ENCODE assay signal across 9 cellular contexts in genomic region chr11:131370090-131370751, GRCh38. TPM values are rescaled to one million over a fixed set of nuclear protein-coding genes. Genes with fewer than 3 reads are reported as not detected.
DNase-seq lines count a peak whose midpoint lies in the region; ATAC-seq, FAIRE-seq and TF ChIP-seq lines count a peak whose summit lies in the region.
"Had no signal": no experiment of that assay in that cellular context is flagged by ENCODE, and none has a peak within 500 bp of the region (broad histone marks: within the 10 kb centered on the region; RNA-seq: fewer than 3 reads in every experiment).

Gene NTM, plus strand, starts transcription at chr11:131370615.

- H3K4me2 ChIP-seq in mesenchymal stem cell (ENCODE audit: low read length, poor library complexity, severe bottlenecking): no peak within 1 kb of the TSS

- no peaks in the 10 kb centered on the region for H3K27me3 Mint-ChIP-seq in endodermal cell (ENCODE audit: insufficient read depth)

- H2BK5ac ChIP-seq in mesenchymal stem cell (ENCODE audit: low read depth, low read length, poor library complexity, severe bottlenecking): no peak within 1 kb of the TSS

- peaks cover 23% of the 10 kb centered on the region for H3K4me1 Mint-ChIP-seq in endodermal cell

- no peak within 1 kb of the TSS for H4K91ac ChIP-seq in mesenchymal stem cell (ENCODE audit: low read length)

- no peak within 1 kb of the TSS for H3K14ac ChIP-seq in mesenchymal stem cell (ENCODE audit: low read length in 2 of 2)

- no peak for FAIRE-seq in D721Med (lab: Jason Lieb, UNC)
- FAIRE-seq: TTC549 had no signal

- H3K4ac ChIP-seq in mesenchymal stem cell (ENCODE audit: low read depth in 1 of 2, low read length in 2 of 2): no peak within 1 kb of the TSS

- H3K27ac ChIP-seq in endodermal cell (ENCODE audit: low read depth, low read length) (no peak within 1 kb of the TSS), mesenchymal stem cell (ENCODE audit: low read length, poor library complexity, severe bottlenecking) (no peak within 1 kb of the TSS), transverse colon (no peak within 1 kb of the TSS)

- peak within 1 kb of the TSS; percentile 3 for H3K4me3 ChIP-seq in endodermal cell (ENCODE audit: low read length)
- H3K4me3 ChIP-seq in mesenchymal stem cell (ENCODE audit: insufficient read depth in 1 of 2, low read depth in 1 of 2, low read length in 2 of 2): peak within 1 kb of the TSS in 1 of 2 experiments; percentile 59
- peak within 1 kb of the TSS in 3 of 4 donors; percentile 0 to 31 (median 12) for H3K4me3 ChIP-seq in transverse colon

- H3K9ac ChIP-seq in endodermal cell (ENCODE audit: extremely low read depth, low read length, poor library complexity, severe bottlenecking) (no peak within 1 kb of the TSS), mesenchymal stem cell (ENCODE audit: low read length) (peak within 1 kb of the TSS; percentile 24)

- TF ChIP-seq CTCF in endodermal cell (conservative IDR thresholded peaks at IDR 0.05) (no peak), transverse colon (IDR thresholded peaks at IDR 0.05) (no peak), D721Med (IDR thresholded peaks at IDR 0.05; ENCODE audit: insufficient read depth, missing control alignments) (no peak)

- peaks cover 14% of the 10 kb centered on the region for H3K4me1 ChIP-seq in endodermal cell (ENCODE audit: control insufficient read depth, insufficient read depth, low read length)
- H3K4me1 ChIP-seq in mesenchymal stem cell (ENCODE audit: control insufficient read depth, insufficient read depth, low read depth, low read length): no peaks in the 10 kb centered on the region
- peaks cover 0 to 15% (median 5%) of the 10 kb centered on the region in 4 donors for H3K4me1 ChIP-seq in transverse colon

- no peaks in the 10 kb centered on the region for H3K79me1 ChIP-seq in mesenchymal stem cell (replicated peaks; ENCODE audit: low read length, poor library complexity, severe bottlenecking)

- peak; percentile 64 to 80 for DNase-seq in NCI-H524 (lab: John Stamatoyannopoulos, UW)
- no peak for DNase-seq in endodermal cell
- DNase-seq in mesenchymal stem cell: no peak
- DNase-seq in transverse colon: peak; percentile 65
- DNase-seq in D721Med (ENCODE audit: insufficient read length, low spot score): no peak
- no peak for DNase-seq in SK-N-DZ (ENCODE audit: low spot score)

- TF ChIP-seq POLR2A in transverse colon (IDR thresholded peaks at IDR 0.05): no peak

- in situ Hi-C loops in transverse colon (cut with MboI; ENCODE audit: low pct_ligation_motif_present in 1 of 4, low pct_unique_long_range_greater_than_20kb in 1 of 4, low sequenced_read_pairs in 3 of 4): no loop called here

- ATAC-seq in HG02884 (IDR thresholded peaks at IDR 0.05; ENCODE audit: unreplicated experiment): no peak
- ATAC-seq in GM19328 (IDR thresholded peaks at IDR 0.05; ENCODE audit: unreplicated experiment): no peak

- H3K27me3 ChIP-seq in endodermal cell (ENCODE audit: control insufficient read depth, insufficient read depth, low read length, poor library complexity, severe bottlenecking): peaks cover 21% of the 10 kb centered on the region
- peaks cover 0 to 44% of the 10 kb centered on the region in 2 experiments for H3K27me3 ChIP-seq in mesenchymal stem cell (ENCODE audit: control insufficient read depth in 1 of 2, insufficient read depth in 1 of 2, low read length in 2 of 2)
- peaks cover 38% of the 10 kb centered on the region for H3K27me3 ChIP-seq in transverse colon

- H3K18ac ChIP-seq in mesenchymal stem cell (ENCODE audit: low read depth in 1 of 2, low read length in 2 of 2): no peak within 1 kb of the TSS

- no peak within 1 kb of the TSS for H3K23ac ChIP-seq in mesenchymal stem cell (ENCODE audit: low read length in 2 of 2)

- H3K27ac Mint-ChIP-seq in endodermal cell: no peak within 1 kb of the TSS

- H3K9me3 Mint-ChIP-seq in endodermal cell: no peaks in the 10 kb centered on the region

- H2BK12ac ChIP-seq in mesenchymal stem cell (ENCODE audit: low read length in 2 of 2): no peak within 1 kb of the TSS

- H2AK5ac ChIP-seq in mesenchymal stem cell (ENCODE audit: low read length, severe bottlenecking): no peak within 1 kb of the TSS

- H3K9me3 ChIP-seq in endodermal cell (ENCODE audit: control insufficient read depth, low read length) (no peaks in the 10 kb centered on the region), mesenchymal stem cell (ENCODE audit: control insufficient read depth, low read length) (no peaks in the 10 kb centered on the region), transverse colon (no peaks in the 10 kb centered on the region)

- no peak within 1 kb of the TSS for H2BK120ac ChIP-seq in mesenchymal stem cell (ENCODE audit: low read depth, low read length)

- no peak for TF ChIP-seq EP300 in transverse colon (IDR thresholded peaks at IDR 0.05; ENCODE audit: low read depth)

- 89 to 90% methylated on average over 3 to 7 of the region's 7 CpGs for WGBS in endodermal cell (ENCODE audit: insufficient coverage in 1 of 2, insufficient read length in 1 of 2), 2 experiments
- 88% methylated on average over 6 of the region's 7 CpGs for WGBS in mesenchymal stem cell
- 24 to 27% methylated on average over 7 of the region's 7 CpGs for WGBS in transverse colon (ENCODE audit: low coverage in 1 of 2), 2 donors

- H2AFZ ChIP-seq in mesenchymal stem cell (ENCODE audit: low read depth, low read length): no peak within 1 kb of the TSS

- H3K36me3 ChIP-seq in endodermal cell (ENCODE audit: control insufficient read depth, insufficient read depth, low read length): no peaks in the 10 kb centered on the region
- no peaks in the 10 kb centered on the region for H3K36me3 ChIP-seq in mesenchymal stem cell (ENCODE audit: control insufficient read depth in 1 of 2, insufficient read depth in 2 of 2, low read depth in 1 of 2, low read length in 2 of 2)
- H3K36me3 ChIP-seq in transverse colon: no peaks in the 10 kb centered on the region

- H3K36me3 Mint-ChIP-seq in endodermal cell (ENCODE audit: low read depth): no peaks in the 10 kb centered on the region

- no peak within 1 kb of the TSS for H2BK15ac ChIP-seq in mesenchymal stem cell (ENCODE audit: low read depth, poor library complexity, severe bottlenecking)

- H4K8ac ChIP-seq in mesenchymal stem cell (ENCODE audit: low read length): no peak within 1 kb of the TSS

- intact Hi-C loops in transverse colon (cut with DNase I; ENCODE audit: low total_unique reads): no loop called here

- no peak within 1 kb of the TSS for H3K4me3 Mint-ChIP-seq in endodermal cell

RNA-seq across cellular contexts. Expression of gene NTM, which starts in this region (rescaled TPM):
- total RNA-seq in endodermal cell (1 to 10 TPM; 1.7 to 3.6 TPM), transverse colon (1 to 10 TPM in 2 of 4 donors, under 1 TPM in 1, not detected in 1; 0.40 to 3.1 (median 2.1) TPM)
- 14.5 TPM for polyA plus RNA-seq in endodermal cell (2013, experiment 1 of 2)
- 20.8 TPM for polyA plus RNA-seq in endodermal cell (2013, experiment 2 of 2)
- 51.3 TPM for polyA plus RNA-seq in mesenchymal stem cell (2013, experiment 1 of 2)
- 47.9 TPM for polyA plus RNA-seq in mesenchymal stem cell (2013, experiment 2 of 2)
- polyA plus RNA-seq in SK-N-DZ (2014; cell fraction: cytosol; rRNA removed): not detected in 2 replicates
- not detected in 2 replicates for polyA plus RNA-seq in SK-N-DZ (2014; cell fraction: nucleus; rRNA removed)

Comparison
In these comparisons a context has a peak if more than half of its experiments do, and no peak if none do; other contexts are left out.
1. DNase-seq: peak in NCI-H524 (2 of 2) and transverse colon (single experiment); none in endodermal cell (single experiment), mesenchymal stem cell (single experiment), D721Med (single experiment) and SK-N-DZ (single experiment).